In the genomic region with DNA sequence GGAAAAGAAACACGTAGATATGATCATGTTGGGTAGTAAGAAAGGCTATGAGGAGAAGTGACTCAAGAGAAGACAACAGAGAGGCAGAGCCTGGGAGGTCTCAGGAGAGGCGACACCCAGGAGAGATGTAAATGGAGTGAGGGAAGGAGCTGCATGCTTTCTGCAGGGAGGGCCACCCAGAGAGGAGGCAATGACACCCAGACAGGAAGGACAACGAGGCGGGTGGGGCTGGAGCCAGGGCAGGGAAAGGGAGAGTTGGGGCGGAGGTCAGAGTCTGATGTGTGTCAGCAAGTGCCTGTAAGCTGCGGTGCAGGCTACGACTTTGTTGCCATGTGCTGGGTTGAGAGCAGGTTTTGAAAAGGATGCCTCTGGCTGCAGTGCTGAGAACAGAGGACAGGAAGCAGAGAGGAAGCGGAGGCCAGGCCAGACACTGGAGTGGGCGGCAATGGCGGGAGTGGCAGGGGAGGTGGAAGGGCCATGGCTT, we compare ENCODE assay signal across 15 cellular contexts. TPM values are rescaled to one million over a fixed set of nuclear protein-coding genes. Genes with fewer than 3 reads are reported as not detected.
DNase-seq lines count a peak whose midpoint lies in the region; ATAC-seq and TF ChIP-seq lines count a peak whose summit lies in the region.
"Had no signal": no experiment of that assay in that cellular context is flagged by ENCODE, and none has a peak within 500 bp of the region (broad histone marks: within the 10 kb centered on the region; RNA-seq: fewer than 3 reads in every experiment).

No MANE protein-coding gene starts in this region.

- DNase-seq in GM23248 (peak; percentile 63), trophoblast cell (no peak), midbrain (lab: John Stamatoyannopoulos, UW) (no peak)
- DNase-seq in effector memory CD8-positive, alpha-beta T cell = no peak
- DNase-seq in stimulated activated CD4-positive, alpha-beta T cell treated with anti-CD3 and anti-CD28 coated beads, Interleukin-12 subunit alpha, Interleukin-12 subunit beta, amount 100 ng/mL, for 4 hours = no peak
- DNase-seq: activated naive CD8-positive, alpha-beta T cell treated with anti-CD3 and anti-CD28 coated beads, Interleukin-2, amount 10 ng/mL, durations not matched to agents 7 days and 5 days; naive thymus-derived CD8-positive, alpha-beta T cell; NCI-H1417; NCI-H748 treated with DMSO at 0.1 percent for 48 hours; spleen had no signal

- H3K79me1 ChIP-seq in trophoblast cell (ENCODE audit: low read length) = peaks cover 2% of the 10 kb centered on the region

- H4K12ac ChIP-seq in trophoblast cell (ENCODE audit: low read depth, low read length) = no peak overlapping the region

- WGBS in GM23248 (ENCODE audit: low coverage in 1 of 2, low lambda C conversion rate in 2 of 2, missing lambda C conversion rate in 2 of 2), 2 experiments = 55 to 59% methylated on average over 10 of the region's 10 CpGs
- WGBS in trophoblast cell (ENCODE audit: extremely low coverage, insufficient coverage, insufficient read length) = no CpG with 5 or more reads among the region's 10 CpGs

- H3F3A ChIP-seq in GM23248 (ENCODE audit: insufficient read depth) = peaks cover 54% of the 10 kb centered on the region

- H3K4me3 Mint-ChIP-seq in effector memory CD8-positive, alpha-beta T cell = no peak overlapping the region
- H3K4me3 Mint-ChIP-seq in nephron = no peak overlapping the region
- H3K4me3 Mint-ChIP-seq: activated naive CD8-positive, alpha-beta T cell treated with anti-CD3 and anti-CD28 coated beads, Interleukin-2, amount 10 ng/mL, durations not matched to agents 7 days and 5 days; naive thymus-derived CD8-positive, alpha-beta T cell had no signal

- H2AFZ ChIP-seq in GM23248 = no peak overlapping the region
- no peak overlapping the region for H2AFZ ChIP-seq in trophoblast cell (ENCODE audit: insufficient read depth, low read length, poor library complexity)

- H3K27ac Mint-ChIP-seq in effector memory CD8-positive, alpha-beta T cell = peak overlapping the region; percentile 24 to 63
- peak overlapping the region; percentile 1 to 53 (median 5) for H3K27ac Mint-ChIP-seq in nephron
- H3K27ac Mint-ChIP-seq: activated naive CD8-positive, alpha-beta T cell treated with anti-CD3 and anti-CD28 coated beads, Interleukin-2, amount 10 ng/mL, durations not matched to agents 7 days and 5 days had no signal

- H3K23ac ChIP-seq in trophoblast cell (ENCODE audit: low read length) = no peak overlapping the region

- H3K4ac ChIP-seq in trophoblast cell (ENCODE audit: low read depth, low read length) = no peak overlapping the region

- H3K9ac ChIP-seq in GM23248 (peak overlapping the region; percentile 67), trophoblast cell (ENCODE audit: low read length) (no peak overlapping the region)

- no peak overlapping the region for H3K4me2 ChIP-seq in GM23248 (ENCODE audit: unreplicated experiment)
- H3K4me2 ChIP-seq in trophoblast cell (ENCODE audit: low read length) = no peak overlapping the region

- H3K4me3 ChIP-seq in GM23248 (0 out of 2 replicates have a peak overlapping the region, but pooled peaks have one; percentile 13), trophoblast cell (ENCODE audit: low read depth, low read length) (no peak overlapping the region)
- H3K4me3 ChIP-seq: SJCRH30, spleen had no signal

- TF ChIP-seq CTCF in nephron (IDR thresholded peaks at IDR 0.05; ENCODE audit: unreplicated experiment in 3 of 3) = no peak

- H2BK120ac ChIP-seq in trophoblast cell (ENCODE audit: insufficient read depth, low read length, poor library complexity) = no peak overlapping the region

- no peak overlapping the region for H2BK12ac ChIP-seq in trophoblast cell (ENCODE audit: low read length)

- peaks cover 4% of the 10 kb centered on the region for H3K36me3 Mint-ChIP-seq in effector memory CD8-positive, alpha-beta T cell (ENCODE audit: insufficient read depth)
- H3K36me3 Mint-ChIP-seq in nephron (ENCODE audit: low read depth) = no peaks in the 10 kb centered on the region
- H3K36me3 Mint-ChIP-seq: activated naive CD8-positive, alpha-beta T cell treated with anti-CD3 and anti-CD28 coated beads, Interleukin-2, amount 10 ng/mL, durations not matched to agents 7 days and 5 days; naive thymus-derived CD8-positive, alpha-beta T cell had no signal

- peaks cover 7% of the 10 kb centered on the region for H3K9me3 ChIP-seq in GM23248 (ENCODE audit: low read depth)
- peaks cover 9% of the 10 kb centered on the region for H3K9me3 ChIP-seq in trophoblast cell (ENCODE audit: insufficient read depth, low read depth, low read length)
- H3K9me3 ChIP-seq: SJCRH30 had no signal

- H3K4me1 ChIP-seq in GM23248 (ENCODE audit: insufficient read depth) (peaks cover 41% of the 10 kb centered on the region), trophoblast cell (ENCODE audit: control insufficient read depth in 1 of 2, insufficient read depth in 2 of 2, low read length in 2 of 2) (peaks cover 8 to 17% of the 10 kb centered on the region in 2 experiments)

- H3K79me2 ChIP-seq in GM23248 (ENCODE audit: insufficient read depth) (no peaks in the 10 kb centered on the region), trophoblast cell (ENCODE audit: control insufficient read depth, insufficient read depth, low read length, poor library complexity) (no peaks in the 10 kb centered on the region)

- H3K18ac ChIP-seq in trophoblast cell (ENCODE audit: low read length) = no peak overlapping the region

- H4K20me1 ChIP-seq in GM23248 (ENCODE audit: insufficient read depth) = no peaks in the 10 kb centered on the region

- H3K27ac ChIP-seq in GM23248 (peak overlapping the region; percentile 84), trophoblast cell (ENCODE audit: low read depth, low read length) (no peak overlapping the region)
- H3K27ac ChIP-seq: C4-2B, SJCRH30, spleen had no signal

- no peak overlapping the region for H4K8ac ChIP-seq in trophoblast cell (ENCODE audit: low read depth, low read length)

- H2BK5ac ChIP-seq in trophoblast cell (ENCODE audit: low read depth, low read length, poor library complexity) = no peak overlapping the region

- ATAC-seq in effector memory CD8-positive, alpha-beta T cell (replicated peaks) = no peak
- ATAC-seq in HG03571 (IDR thresholded peaks at IDR 0.05; ENCODE audit: unreplicated experiment) = no peak
- ATAC-seq: naive thymus-derived CD8-positive, alpha-beta T cell had no signal

- H3K27me3 ChIP-seq in GM23248 (replicated peaks; ENCODE audit: insufficient read depth) (no peaks in the 10 kb centered on the region), trophoblast cell (ENCODE audit: insufficient read depth, low read length) (no peaks in the 10 kb centered on the region)

- no peak overlapping the region for H4K91ac ChIP-seq in trophoblast cell (ENCODE audit: low read depth, low read length)

- in situ Hi-C loops in GM23248 (cut with MboI) = no loop called here

- no peaks in the 10 kb centered on the region for H3K9me2 ChIP-seq in GM23248 (ENCODE audit: insufficient read depth)

- H3K27me3 Mint-ChIP-seq in effector memory CD8-positive, alpha-beta T cell = peaks cover 0 to 16% of the 10 kb centered on the region in 2 donors
- H3K27me3 Mint-ChIP-seq in nephron (ENCODE audit: low read depth) = peaks cover 14% of the 10 kb centered on the region

- H2AK5ac ChIP-seq in trophoblast cell (ENCODE audit: low read length) = no peak overlapping the region

- H3K4me1 Mint-ChIP-seq in effector memory CD8-positive, alpha-beta T cell (ENCODE audit: low read depth in 2 of 2) = peaks cover 18 to 26% of the 10 kb centered on the region in 2 donors
- peaks cover 17% of the 10 kb centered on the region for H3K4me1 Mint-ChIP-seq in nephron

- no peak overlapping the region for H3K14ac ChIP-seq in trophoblast cell (ENCODE audit: low read length)

- H3K36me3 ChIP-seq in GM23248 (ENCODE audit: low read depth) (no peaks in the 10 kb centered on the region), trophoblast cell (ENCODE audit: control insufficient read depth in 1 of 2, insufficient read depth in 2 of 2, low read length in 2 of 2) (no peaks in the 10 kb centered on the region)
- H3K36me3 ChIP-seq: SJCRH30, spleen had no signal

- H3K9me3 Mint-ChIP-seq in effector memory CD8-positive, alpha-beta T cell = no peaks in the 10 kb centered on the region
- H3K9me3 Mint-ChIP-seq in nephron = no peaks in the 10 kb centered on the region
- H3K9me3 Mint-ChIP-seq: activated naive CD8-positive, alpha-beta T cell treated with anti-CD3 and anti-CD28 coated beads, Interleukin-2, amount 10 ng/mL, durations not matched to agents 7 days and 5 days; naive thymus-derived CD8-positive, alpha-beta T cell had no signal

TF ChIP-seq in PFSK-1, 5 proteins besides CTCF, POLR2A, EP300 and RAD21 (continues in another document):
- 0 out of 2 replicates have a peak, but pooled peaks have one; percentile 45 for TF ChIP-seq SIN3A (IDR thresholded peaks at IDR 0.05; ENCODE audit: borderline replicate concordance, insufficient read depth, low read length)

RNA-seq across cellular contexts. Expression of a gene that starts 31.3 kb away (rescaled TPM):
- total RNA-seq in GM23248 (2014; rRNA removed; shearing (Covaris generic)) = 0.13 TPM in 1 of 2 replicates, not detected in the other
- polyA plus RNA-seq in GM23248 (2016; fragmentation: Nextera tagmentation; extraction: Ambion mirVana) = 0.51 and 0.76 TPM in 2 replicates
- polyA plus RNA-seq in PFSK-1 (2012; ENCODE audit: insufficient read length, low read depth) = 0.59 TPM
- 0.03 and 0.04 TPM in 2 replicates for polyA plus RNA-seq in trophoblast cell (2013)
- total RNA-seq: activated naive CD8-positive, alpha-beta T cell treated with anti-CD3 and anti-CD28 coated beads, Interleukin-2, amount 10 ng/mL, durations not matched to agents 7 days and 5 days; naive thymus-derived CD8-positive, alpha-beta T cell had no signal
- polyA plus RNA-seq: naive thymus-derived CD8-positive, alpha-beta T cell had no signal

RNA-seq across cellular contexts. Expression of a gene that starts 49.1 kb away (rescaled TPM):
- 54.0 and 54.8 TPM in 2 replicates for total RNA-seq in GM23248 (2014; rRNA removed; shearing (Covaris generic))
- polyA plus RNA-seq in GM23248 (2016; fragmentation: Nextera tagmentation; extraction: Ambion mirVana) = 71.6 and 73.7 TPM in 2 replicates
- polyA plus RNA-seq in PFSK-1 (2012; ENCODE audit: insufficient read length, low read depth) = not detected
- 0.14 and 0.17 TPM in 2 replicates for polyA plus RNA-seq in trophoblast cell (2013)
- total RNA-seq: naive thymus-derived CD8-positive, alpha-beta T cell had no signal
